Comparison of ENCODE assay signal across 7 cellular contexts in genomic region chr6:15399651-15400470, GRCh38.
DNase-seq lines count a peak whose midpoint lies in the region; ATAC-seq, FAIRE-seq and TF ChIP-seq lines count a peak whose summit lies in the region.

No MANE protein-coding gene starts in this region.

- no peaks in the 10 kb centered on the region for H3K36me3 ChIP-seq in brain microvascular endothelial cell (replicated peaks)
- H3K36me3 ChIP-seq in kidney (ENCODE audit: control insufficient read depth in 1 of 2, insufficient read depth in 2 of 2, low read length in 2 of 2), result no peaks in the 10 kb centered on the region

- H3K27ac ChIP-seq in brain microvascular endothelial cell (peak overlapping the region; percentile 31), kidney (ENCODE audit: low read depth in 2 of 2, low read length in 2 of 2) (peak overlapping the region in 1 of 2 donors; percentile 29)

- no peaks in the 10 kb centered on the region for H3K9me3 ChIP-seq in kidney (ENCODE audit: control insufficient read depth in 1 of 2, low read length in 2 of 2)

- DNase-seq in GM03348 (ENCODE audit: low spot score), result peak; percentile 84
- peak; percentile 61 for DNase-seq in NCI-H2227 treated with DMSO at 0.1 percent for 48 hours (lab: John Stamatoyannopoulos, UW)
- DNase-seq in brain microvascular endothelial cell, result peak; percentile 83
- peak; percentile 89 for DNase-seq in kidney
- DNase-seq in smooth muscle cell of the brain vasculature (ENCODE audit: low read depth, low spot score), result peak; percentile 67
- no peak for DNase-seq in activated gamma-delta T cell treated with Interleukin-2 at 50 U/mL for 16 hours

- no peaks in the 10 kb centered on the region for H3K27me3 ChIP-seq in brain microvascular endothelial cell (replicated peaks)

- no peak for TF ChIP-seq CTCF in brain microvascular endothelial cell (IDR thresholded peaks at IDR 0.05; ENCODE audit: low read depth, low read length, missing control alignments)
- TF ChIP-seq CTCF in kidney (IDR thresholded peaks at IDR 0.05; ENCODE audit: borderline replicate concordance, extremely low read depth, insufficient read depth), result no peak

- in situ Hi-C loops in brain microvascular endothelial cell (cut with HindIII; ENCODE audit: low pct_ligation_motif_present, low sequenced_read_pairs), result no loop called here

- intact Hi-C loops in kidney (cut with DNase I), result no loop called here

- ATAC-seq in GM21423 (IDR thresholded peaks at IDR 0.05; ENCODE audit: unreplicated experiment), result no peak

- H3K9ac ChIP-seq in kidney (ENCODE audit: low read length in 2 of 2), result no peak overlapping the region

- H3K4me3 ChIP-seq in brain microvascular endothelial cell (ENCODE audit: low read depth, low read length), result peak overlapping the region; percentile 38
- H3K4me3 ChIP-seq in kidney (ENCODE audit: low read length in 2 of 2), result peak overlapping the region; percentile 39 to 40

- no peak for FAIRE-seq in kidney (lab: Jason Lieb, UNC)

- peaks cover 16 to 18% of the 10 kb centered on the region in 2 donors for H3K4me1 ChIP-seq in kidney (ENCODE audit: control insufficient read depth in 1 of 2, insufficient read depth in 1 of 2, low read depth in 1 of 2, low read length in 2 of 2)
